ENCODE assay signal across 10 cellular contexts in genomic region chr17:64073771-64074703, GRCh38. TPM values are rescaled to one million over a fixed set of nuclear protein-coding genes. Genes with fewer than 3 reads are reported as not detected.
DNase-seq lines count a peak whose midpoint lies in the region; ATAC-seq, FAIRE-seq and TF ChIP-seq lines count a peak whose summit lies in the region.
"Had no signal": no experiment of that assay in that cellular context is flagged by ENCODE, and none has a peak within 500 bp of the region (broad histone marks: within the 10 kb centered on the region; RNA-seq: fewer than 3 reads in every experiment).

No MANE protein-coding gene starts in this region.

- TF ChIP-seq POLR2A in HepG2 (IDR thresholded peaks at IDR 0.05; ENCODE audit: insufficient read depth in 1 of 2, low read depth in 2 of 2, low read length in 2 of 2) = no peak

- FAIRE-seq in HepG2 (lab: Jason Lieb, UNC) = peak; percentile 12
- FAIRE-seq: A204.1 had no signal

- no peaks in the 10 kb centered on the region for H3K79me2 ChIP-seq in HepG2 (ENCODE audit: insufficient read depth, low read length)

- H3K4me2 ChIP-seq in HepG2 (ENCODE audit: low read depth, low read length) = peak overlapping the region; percentile 61

- DNase-seq in NCI-H1092 treated with DMSO at 0.1 percent for 48 hours (lab: John Stamatoyannopoulos, UW) = peak; percentile 30
- DNase-seq in NCI-H1092 (lab: John Stamatoyannopoulos, UW) = no peak
- peak; percentile 90 to 96 for DNase-seq in NOMO-1 (lab: John Stamatoyannopoulos, UW; ENCODE audit: unreplicated experiment in 2 of 2)
- no peak for DNase-seq in HepG2 (ENCODE audit: low spot score)
- no peak for DNase-seq in DMS 273 treated with DMSO at 0.1 percent for 48 hours (lab: John Stamatoyannopoulos, UW)
- DNase-seq in hippocampal formation (lab: John Stamatoyannopoulos, UW) = no peak
- no peak for DNase-seq in stimulated activated naive CD4-positive, alpha-beta T cell (lab: John Stamatoyannopoulos, UW)

- TF ChIP-seq CTCF in HepG2 (CRISPR knock-in tag; IDR thresholded peaks at IDR 0.05) = no peak

- peaks cover 7% of the 10 kb centered on the region for H3K9me3 ChIP-seq in HepG2 (ENCODE audit: low read length)

- WGBS in HepG2 (ENCODE audit: low lambda C conversion rate) = 58% methylated on average over 9 of the region's 9 CpGs

- POLR2A ChIA-PET in HepG2 (lab: Yijun Ruan, JAX) = interaction anchor here (0.6 to 4.5 kb wide), 14 partner anchors 9 to 142 kb away, joined by 3 to 48 read pairs (median 6); partner anchors contain the start of gene ERN1

- intact Hi-C loops in HepG2 (cut with micrococcal nuclease; ENCODE audit: unreplicated experiment) = loop anchor here (1.0 kb wide), 1 partner anchor 8 kb away; no protein-coding TSS in a partner anchor

- ATAC-seq in HG03060 (IDR thresholded peaks at IDR 0.05; ENCODE audit: low read depth, unreplicated experiment) (peak; percentile 47), HepG2 (peak; percentile 34; the same call in 2 of the 3 replicates)

- H2AFZ ChIP-seq in HepG2 (ENCODE audit: low read length) = no peak overlapping the region

- BruUV-seq in HepG2 (replicated peaks; lab: Mats Ljungman, UMichigan) = TSS peak; percentile 29

- peaks cover 40% of the 10 kb centered on the region for H3K4me1 ChIP-seq in HepG2 (ENCODE audit: insufficient read depth, low read length)

- peaks cover 21 to 56% of the 10 kb centered on the region in 2 experiments for H3K36me3 ChIP-seq in HepG2 (replicated peaks in 1 of 2; ENCODE audit: control insufficient read depth in 1 of 2, insufficient read depth in 2 of 2, low read length in 2 of 2)

- in situ Hi-C loops in HepG2 (cut with HindIII; ENCODE audit: extremely low pct_ligation_motif_present, low pct_unique_long_range_greater_than_20kb) = no loop called here

- peak overlapping the region; percentile 58 for H3K27ac ChIP-seq in HepG2 (ENCODE audit: extremely low read length, insufficient read depth, low read length)

- no peaks in the 10 kb centered on the region for H3K27me3 ChIP-seq in HepG2 (ENCODE audit: control insufficient read depth in 1 of 2, insufficient read depth in 2 of 2, low read length in 2 of 2)

- peak overlapping the region in 1 of 3 experiments; percentile 44; a peak in 1 of 6 replicates for H3K4me3 ChIP-seq in HepG2 (replicated peaks in 1 of 3; ENCODE audit: insufficient read depth in 1 of 3, low read depth in 2 of 3, low read length in 3 of 3)

- TF ChIP-seq EP300 in HepG2 (IDR thresholded peaks at IDR 0.05; ENCODE audit: low read depth in 2 of 2, low read length in 2 of 2) = no peak
- no peak for TF ChIP-seq EP300 in HepG2 (CRISPR knock-in tag; IDR thresholded peaks at IDR 0.05; ENCODE audit: borderline replicate concordance)

- TF ChIP-seq RAD21 in HepG2 (CRISPR knock-in tag; IDR thresholded peaks at IDR 0.05) = no peak

- H3K9ac ChIP-seq in HepG2 (ENCODE audit: insufficient read depth, low read depth, low read length) = peak overlapping the region; percentile 20; the same call in 1 of the 2 replicates

- no peaks in the 10 kb centered on the region for H4K20me1 ChIP-seq in HepG2 (ENCODE audit: insufficient read depth, low read length)

- CTCF ChIA-PET in HepG2 (lab: Yijun Ruan, JAX; ENCODE audit: low intra/inter-chr PET ratio, low total read pairs) = no interaction called here

TF ChIP-seq in HepG2, 621 proteins besides CTCF, POLR2A, EP300 and RAD21 (continues in another document):
- TF ChIP-seq ZNF816 (CRISPR knock-in tag; IDR thresholded peaks at IDR 0.05; ENCODE audit: borderline replicate concordance) (no peak), ZNF576 (CRISPR knock-in tag; IDR thresholded peaks at IDR 0.05) (no peak), ZNF782 (CRISPR knock-in tag; IDR thresholded peaks at IDR 0.05; ENCODE audit: borderline replicate concordance) (no peak), ARID4A (CRISPR knock-in tag; IDR thresholded peaks at IDR 0.05; ENCODE audit: borderline replicate concordance) (0 out of 2 replicates have a peak, but pooled peaks have one; percentile 9), KAT2B (IDR thresholded peaks at IDR 0.05; ENCODE audit: borderline replicate concordance, low read depth, low read length) (no peak), ZNF230 (CRISPR knock-in tag; IDR thresholded peaks at IDR 0.05) (0 out of 2 replicates have a peak, but pooled peaks have one; percentile 33)

RNA-seq across cellular contexts. Expression of gene ICAM2, which starts 53.6 kb away (rescaled TPM):
- total RNA-seq in HepG2 (2016; rRNA removed; fragmentation: Illumina TruSeq; extraction: Trizol) = 7.9 and 10.9 TPM in 2 replicates
- 4.1 and 5.7 TPM in 2 replicates for total RNA-seq in HepG2 (2016; cell fraction: cytosol; rRNA removed; fragmentation: Illumina TruSeq; extraction: Trizol; ENCODE audit: low read depth)
- 9.4 and 10.9 TPM in 2 replicates for total RNA-seq in HepG2 (2016; cell fraction: insoluble cytoplasmic fraction; rRNA removed; fragmentation: Illumina TruSeq; extraction: Trizol)
- total RNA-seq in HepG2 (2016; cell fraction: membrane; rRNA removed; fragmentation: Illumina TruSeq; extraction: Trizol) = 8.3 and 9.3 TPM in 2 replicates
- 7.4 and 8.7 TPM in 2 replicates for total RNA-seq in HepG2 (2016; cell fraction: nucleus; rRNA removed; fragmentation: Illumina TruSeq; extraction: Trizol)
- polyA plus RNA-seq in HepG2 (2011; rRNA removed) = 20.8 and 21.4 TPM in 2 replicates
- polyA plus RNA-seq in HepG2 (2011; cell fraction: cytosol; rRNA removed) = 25.1 and 29.5 TPM in 2 replicates
- 10.1 and 10.2 TPM in 2 replicates for polyA plus RNA-seq in HepG2 (2011; cell fraction: nucleus; rRNA removed)
- 6.0 and 8.9 TPM in 2 replicates for polyA plus RNA-seq in HepG2 (2012)
- polyA plus RNA-seq in HepG2 (2016; cell fraction: cytosol; fragmentation: Illumina TruSeq; extraction: Trizol; ENCODE audit: low read depth) = 3.9 and 5.8 TPM in 2 replicates
- 7.5 and 8.3 TPM in 2 replicates for polyA plus RNA-seq in HepG2 (2016; cell fraction: insoluble cytoplasmic fraction; fragmentation: Illumina TruSeq; extraction: Trizol; ENCODE audit: low read depth)
- 5.9 and 6.9 TPM in 2 replicates for polyA plus RNA-seq in HepG2 (2016; cell fraction: membrane; fragmentation: Illumina TruSeq; extraction: Trizol; ENCODE audit: low read depth)
- polyA plus RNA-seq in HepG2 (2016; cell fraction: nucleus; fragmentation: Illumina TruSeq; extraction: Trizol; ENCODE audit: insufficient read depth, low read depth) = 11.9 and 12.3 TPM in 2 replicates
- polyA minus RNA-seq in HepG2 (2011; rRNA and poly(A)+ RNA removed; ENCODE audit: low replicate concordance) = 1.3 and 35.6 TPM in 2 replicates
- polyA minus RNA-seq in HepG2 (2011; cell fraction: cytosol; rRNA and poly(A)+ RNA removed) = 6.6 and 7.4 TPM in 2 replicates
- 4.2 and 7.6 TPM in 2 replicates for polyA minus RNA-seq in HepG2 (2011; cell fraction: nucleus; rRNA and poly(A)+ RNA removed)
- total RNA-seq: NCI-H460 had no signal

RNA-seq across cellular contexts. Expression of gene ERN1, which starts 55.9 kb away (rescaled TPM):
- 4.1 and 6.0 TPM in 2 replicates for total RNA-seq in HepG2 (2016; rRNA removed; fragmentation: Illumina TruSeq; extraction: Trizol)
- 3.0 and 3.8 TPM in 2 replicates for total RNA-seq in HepG2 (2016; cell fraction: cytosol; rRNA removed; fragmentation: Illumina TruSeq; extraction: Trizol; ENCODE audit: low read depth)
- 3.2 and 7.0 TPM in 2 replicates for total RNA-seq in HepG2 (2016; cell fraction: insoluble cytoplasmic fraction; rRNA removed; fragmentation: Illumina TruSeq; extraction: Trizol)
- total RNA-seq in HepG2 (2016; cell fraction: membrane; rRNA removed; fragmentation: Illumina TruSeq; extraction: Trizol) = 4.2 and 4.8 TPM in 2 replicates
- total RNA-seq in HepG2 (2016; cell fraction: nucleus; rRNA removed; fragmentation: Illumina TruSeq; extraction: Trizol) = 10.8 and 12.6 TPM in 2 replicates
- polyA plus RNA-seq in HepG2 (2011; rRNA removed) = 12.7 and 15.7 TPM in 2 replicates
- polyA plus RNA-seq in HepG2 (2011; cell fraction: cytosol; rRNA removed) = 9.1 and 10.3 TPM in 2 replicates
- 32.7 and 33.0 TPM in 2 replicates for polyA plus RNA-seq in HepG2 (2011; cell fraction: nucleus; rRNA removed)
- 20.8 and 22.2 TPM in 2 replicates for polyA plus RNA-seq in HepG2 (2012)
- polyA plus RNA-seq in HepG2 (2016; cell fraction: cytosol; fragmentation: Illumina TruSeq; extraction: Trizol; ENCODE audit: low read depth) = 2.9 and 3.1 TPM in 2 replicates
- 3.3 and 3.6 TPM in 2 replicates for polyA plus RNA-seq in HepG2 (2016; cell fraction: insoluble cytoplasmic fraction; fragmentation: Illumina TruSeq; extraction: Trizol; ENCODE audit: low read depth)
- polyA plus RNA-seq in HepG2 (2016; cell fraction: membrane; fragmentation: Illumina TruSeq; extraction: Trizol; ENCODE audit: low read depth) = 3.4 and 3.6 TPM in 2 replicates
- 11.5 and 12.4 TPM in 2 replicates for polyA plus RNA-seq in HepG2 (2016; cell fraction: nucleus; fragmentation: Illumina TruSeq; extraction: Trizol; ENCODE audit: insufficient read depth, low read depth)
- 10.5 and 30.9 TPM in 2 replicates for polyA minus RNA-seq in HepG2 (2011; rRNA and poly(A)+ RNA removed; ENCODE audit: low replicate concordance)
- 13.3 and 18.1 TPM in 2 replicates for polyA minus RNA-seq in HepG2 (2011; cell fraction: cytosol; rRNA and poly(A)+ RNA removed)
- 48.8 and 61.2 TPM in 2 replicates for polyA minus RNA-seq in HepG2 (2011; cell fraction: nucleus; rRNA and poly(A)+ RNA removed)

Comparison
In these comparisons a context has a peak if more than half of its experiments do, and no peak if none do; other contexts are left out.
1. DNase-seq: peak in NCI-H1092 treated with DMSO at 0.1 percent for 48 hours (single experiment) and NOMO-1 (2 of 2); none in NCI-H1092 (single experiment), HepG2 (single experiment), DMS 273 treated with DMSO at 0.1 percent for 48 hours (single experiment), hippocampal formation (0 of 2) and stimulated activated naive CD4-positive, alpha-beta T cell (0 of 6).